18 cellular contexts compared by ENCODE assay signal in the genomic region with DNA sequence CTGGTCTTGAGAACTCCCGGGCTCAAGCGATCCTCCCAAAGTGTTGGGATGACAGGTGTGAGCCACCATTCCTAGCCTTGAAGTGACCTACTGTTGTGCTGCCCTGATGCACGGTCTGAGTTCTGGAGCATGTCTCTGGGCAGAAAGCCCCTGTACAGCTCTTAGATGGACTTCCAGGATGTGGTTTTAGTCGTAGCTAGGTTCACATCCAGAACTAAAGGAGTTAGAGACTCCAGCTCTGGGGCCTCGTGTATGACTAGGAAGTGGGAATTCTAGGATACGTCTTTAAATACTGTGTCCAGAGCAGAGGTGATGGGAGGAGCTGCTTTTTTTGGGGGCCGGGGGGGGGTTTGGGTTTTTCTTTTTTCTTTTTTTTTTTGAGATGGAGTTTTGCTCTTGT. TPM values are rescaled to one million over a fixed set of nuclear protein-coding genes. Genes with fewer than 3 reads are reported as not detected.
DNase-seq lines count a peak whose midpoint lies in the region; ATAC-seq lines count a peak whose summit lies in the region.
"Had no signal": no experiment of that assay in that cellular context is flagged by ENCODE, and none has a peak within 500 bp of the region (broad histone marks: within the 10 kb centered on the region; RNA-seq: fewer than 3 reads in every experiment).

No MANE protein-coding gene starts in this region.

- no peak for DNase-seq in activated CD4-positive, alpha-beta T cell treated with anti-CD3 and anti-CD28 coated beads, Interleukin-2, amount 10 ng/mL, durations not matched to agents 7 days and 5 days
- no peak for DNase-seq in activated CD4-positive, alpha-beta T cell treated with anti-CD3 and anti-CD28 coated beads, Interleukin-2, amount 50 U/mL, for 4 hours
- no peak for DNase-seq in activated naive CD4-positive, alpha-beta T cell treated with anti-CD3 and anti-CD28 coated beads, Interleukin-2, amount 50 U/mL, for 72 hours (ENCODE audit: low spot score in 2 of 2)
- DNase-seq in naive thymus-derived CD8-positive, alpha-beta T cell, result peak in 1 of 10 donors; percentile 22
- DNase-seq in anterior cingulate cortex (lab: John Stamatoyannopoulos, UW), result no peak
- DNase-seq in germinal center (ENCODE audit: low spot score), result no peak
- DNase-seq: GF-D8; hypothalamus; left colon; mucosa of descending colon; NCI-H2171 treated with DMSO at 0.1 percent for 48 hours; stimulated activated CD4-positive, alpha-beta T cell treated with anti-CD3 and anti-CD28 coated beads, Interleukin-4, amount 100 ng/mL, for 4 hours; upper lobe of right lung had no signal

- POLR2A ChIA-PET in activated CD4-positive, alpha-beta T cell treated with anti-CD3 and anti-CD28 coated beads, Interleukin-2, amount 10 ng/mL, durations not matched to agents 7 days and 5 days (lab: Charles Lee), result interaction anchor here (1.0 kb wide), 1 partner anchor 13 kb away, joined by 7 read pairs; no protein-coding TSS in a partner anchor
- POLR2A ChIA-PET in naive thymus-derived CD8-positive, alpha-beta T cell (lab: Charles Lee), result interaction anchor here (0.7 to 5.3 kb wide), 8 partner anchors 11 to 382 kb away, joined by 3 to 46 read pairs (median 4); partner anchors contain the start of genes KXD1 and UPF1

- H3K27me3 Mint-ChIP-seq in activated CD4-positive, alpha-beta T cell treated with anti-CD3 and anti-CD28 coated beads, Interleukin-2, amount 10 ng/mL, durations not matched to agents 7 days and 5 days, result no peaks in the 10 kb centered on the region
- no peaks in the 10 kb centered on the region for H3K27me3 Mint-ChIP-seq in IgD-negative memory B cell
- H3K27me3 Mint-ChIP-seq in naive thymus-derived CD8-positive, alpha-beta T cell, result no peaks in the 10 kb centered on the region

- peak overlapping the region; percentile 6 for H3K27ac Mint-ChIP-seq in activated CD4-positive, alpha-beta T cell treated with anti-CD3 and anti-CD28 coated beads, Interleukin-2, amount 10 ng/mL, durations not matched to agents 7 days and 5 days
- H3K27ac Mint-ChIP-seq in IgD-negative memory B cell, result peak overlapping the region in 2 of 3 donors; percentile 23 to 62
- peak overlapping the region; percentile 68 to 73 for H3K27ac Mint-ChIP-seq in activated naive CD4-positive, alpha-beta T cell treated with anti-CD3 and anti-CD28 coated beads, Interleukin-2, amount 50 U/mL, for 72 hours
- peak overlapping the region; percentile 55 to 93 (median 85) for H3K27ac Mint-ChIP-seq in naive thymus-derived CD8-positive, alpha-beta T cell

- H3K9me3 Mint-ChIP-seq in activated CD4-positive, alpha-beta T cell treated with anti-CD3 and anti-CD28 coated beads, Interleukin-2, amount 10 ng/mL, durations not matched to agents 7 days and 5 days, result no peaks in the 10 kb centered on the region
- no peaks in the 10 kb centered on the region for H3K9me3 Mint-ChIP-seq in IgD-negative memory B cell
- H3K9me3 Mint-ChIP-seq in activated naive CD4-positive, alpha-beta T cell treated with anti-CD3 and anti-CD28 coated beads, Interleukin-2, amount 50 U/mL, for 72 hours, result no peaks in the 10 kb centered on the region
- H3K9me3 Mint-ChIP-seq in naive thymus-derived CD8-positive, alpha-beta T cell, result no peaks in the 10 kb centered on the region

- H3K4me3 Mint-ChIP-seq in activated CD4-positive, alpha-beta T cell treated with anti-CD3 and anti-CD28 coated beads, Interleukin-2, amount 10 ng/mL, durations not matched to agents 7 days and 5 days, result no peak overlapping the region
- no peak overlapping the region for H3K4me3 Mint-ChIP-seq in IgD-negative memory B cell
- peak overlapping the region; percentile 36 to 87 (median 75) for H3K4me3 Mint-ChIP-seq in naive thymus-derived CD8-positive, alpha-beta T cell

- peak in 1 of 2 donors; percentile 12 for ATAC-seq in activated naive CD4-positive, alpha-beta T cell treated with anti-CD3 and anti-CD28 coated beads, Interleukin-2, amount 50 U/mL, for 72 hours
- ATAC-seq in naive thymus-derived CD8-positive, alpha-beta T cell, result no peak
- no peak for ATAC-seq in GM18861 (IDR thresholded peaks at IDR 0.05; ENCODE audit: unreplicated experiment)
- ATAC-seq: A549, K562, left colon, mucosa of descending colon, pancreas, upper lobe of right lung had no signal

- CTCF ChIA-PET in activated CD4-positive, alpha-beta T cell treated with anti-CD3 and anti-CD28 coated beads, Interleukin-2, amount 10 ng/mL, durations not matched to agents 7 days and 5 days (lab: Charles Lee), result interaction anchor here (1.1 kb wide), 1 partner anchor 395 kb away, joined by 3 read pairs; no protein-coding TSS in a partner anchor

- H3K36me3 Mint-ChIP-seq in activated CD4-positive, alpha-beta T cell treated with anti-CD3 and anti-CD28 coated beads, Interleukin-2, amount 10 ng/mL, durations not matched to agents 7 days and 5 days (ENCODE audit: low read depth), result peaks cover 19% of the 10 kb centered on the region
- H3K36me3 Mint-ChIP-seq in IgD-negative memory B cell, result peaks cover 5% of the 10 kb centered on the region
- H3K36me3 Mint-ChIP-seq in activated naive CD4-positive, alpha-beta T cell treated with anti-CD3 and anti-CD28 coated beads, Interleukin-2, amount 50 U/mL, for 72 hours, result peaks cover 0 to 5% of the 10 kb centered on the region in 2 donors
- peaks cover 0 to 24% (median 0%) of the 10 kb centered on the region in 3 donors for H3K36me3 Mint-ChIP-seq in naive thymus-derived CD8-positive, alpha-beta T cell

- peaks cover 71% of the 10 kb centered on the region for H3K4me1 Mint-ChIP-seq in activated CD4-positive, alpha-beta T cell treated with anti-CD3 and anti-CD28 coated beads, Interleukin-2, amount 10 ng/mL, durations not matched to agents 7 days and 5 days
- H3K4me1 Mint-ChIP-seq in IgD-negative memory B cell, result peaks cover 52 to 67% (median 58%) of the 10 kb centered on the region in 3 donors
- H3K4me1 Mint-ChIP-seq in naive thymus-derived CD8-positive, alpha-beta T cell, result peaks cover 49 to 89% (median 86%) of the 10 kb centered on the region in 4 donors

RNA-seq across cellular contexts. Expression of gene UPF1, which starts 12.2 kb away (rescaled TPM):
- total RNA-seq in activated CD4-positive, alpha-beta T cell treated with anti-CD3 and anti-CD28 coated beads, Interleukin-2, amount 10 ng/mL, durations not matched to agents 7 days and 5 days, result 10 to 100 TPM; 89.4 to 97.3 TPM
- polyA plus RNA-seq in IgD-negative memory B cell, result 14.6 TPM
- total RNA-seq in activated naive CD4-positive, alpha-beta T cell treated with anti-CD3 and anti-CD28 coated beads, Interleukin-2, amount 50 U/mL, for 72 hours, result 100 to 1,000 TPM in 1 of 2 donors, 10 to 100 TPM in 1; 81.6 to 109 TPM
- total RNA-seq in naive thymus-derived CD8-positive, alpha-beta T cell, result 100 to 1,000 TPM; 109 to 112 TPM
- 10 to 100 TPM in 1 of 3 donors, 1 to 10 TPM in 2; 7.5 to 28.4 (median 9.5) TPM for polyA plus RNA-seq in naive thymus-derived CD8-positive, alpha-beta T cell

RNA-seq across cellular contexts. Expression of gene CERS1, which starts 52.0 kb away (rescaled TPM):
- not detected for total RNA-seq in activated CD4-positive, alpha-beta T cell treated with anti-CD3 and anti-CD28 coated beads, Interleukin-2, amount 10 ng/mL, durations not matched to agents 7 days and 5 days
- polyA plus RNA-seq in IgD-negative memory B cell, result not detected
- total RNA-seq in activated naive CD4-positive, alpha-beta T cell treated with anti-CD3 and anti-CD28 coated beads, Interleukin-2, amount 50 U/mL, for 72 hours, result under 1 TPM in 1 of 2 donors, not detected in 1; 0.21 TPM
- total RNA-seq in naive thymus-derived CD8-positive, alpha-beta T cell, result not detected
- polyA plus RNA-seq in naive thymus-derived CD8-positive, alpha-beta T cell, result not detected
- total RNA-seq: upper lobe of right lung had no signal

RNA-seq across cellular contexts. Expression of gene COMP, which starts 52.9 kb away (rescaled TPM):
- not detected for total RNA-seq in activated CD4-positive, alpha-beta T cell treated with anti-CD3 and anti-CD28 coated beads, Interleukin-2, amount 10 ng/mL, durations not matched to agents 7 days and 5 days
- polyA plus RNA-seq in IgD-negative memory B cell, result not detected
- not detected for total RNA-seq in activated naive CD4-positive, alpha-beta T cell treated with anti-CD3 and anti-CD28 coated beads, Interleukin-2, amount 50 U/mL, for 72 hours
- not detected for total RNA-seq in naive thymus-derived CD8-positive, alpha-beta T cell
- not detected for polyA plus RNA-seq in naive thymus-derived CD8-positive, alpha-beta T cell
- total RNA-seq: left colon had no signal
- polyA plus RNA-seq: A549, K562 had no signal

Comparison
In these comparisons a context has a peak if more than half of its experiments do, and no peak if none do; other contexts are left out.
1. H3K27ac Mint-ChIP-seq: peak in every context shown above with its lines; median percentile 85 in naive thymus-derived CD8-positive, alpha-beta T cell; 70 in activated naive CD4-positive, alpha-beta T cell treated with anti-CD3 and anti-CD28 coated beads, Interleukin-2, amount 50 U/mL, for 72 hours; 42 in IgD-negative memory B cell; 6 in activated CD4-positive, alpha-beta T cell treated with anti-CD3 and anti-CD28 coated beads, Interleukin-2, amount 10 ng/mL, durations not matched to agents 7 days and 5 days.
2. H3K4me3 Mint-ChIP-seq: peak in naive thymus-derived CD8-positive, alpha-beta T cell (10 of 10); none in activated CD4-positive, alpha-beta T cell treated with anti-CD3 and anti-CD28 coated beads, Interleukin-2, amount 10 ng/mL, durations not matched to agents 7 days and 5 days (single experiment) and IgD-negative memory B cell (0 of 4).